In the genomic region with DNA sequence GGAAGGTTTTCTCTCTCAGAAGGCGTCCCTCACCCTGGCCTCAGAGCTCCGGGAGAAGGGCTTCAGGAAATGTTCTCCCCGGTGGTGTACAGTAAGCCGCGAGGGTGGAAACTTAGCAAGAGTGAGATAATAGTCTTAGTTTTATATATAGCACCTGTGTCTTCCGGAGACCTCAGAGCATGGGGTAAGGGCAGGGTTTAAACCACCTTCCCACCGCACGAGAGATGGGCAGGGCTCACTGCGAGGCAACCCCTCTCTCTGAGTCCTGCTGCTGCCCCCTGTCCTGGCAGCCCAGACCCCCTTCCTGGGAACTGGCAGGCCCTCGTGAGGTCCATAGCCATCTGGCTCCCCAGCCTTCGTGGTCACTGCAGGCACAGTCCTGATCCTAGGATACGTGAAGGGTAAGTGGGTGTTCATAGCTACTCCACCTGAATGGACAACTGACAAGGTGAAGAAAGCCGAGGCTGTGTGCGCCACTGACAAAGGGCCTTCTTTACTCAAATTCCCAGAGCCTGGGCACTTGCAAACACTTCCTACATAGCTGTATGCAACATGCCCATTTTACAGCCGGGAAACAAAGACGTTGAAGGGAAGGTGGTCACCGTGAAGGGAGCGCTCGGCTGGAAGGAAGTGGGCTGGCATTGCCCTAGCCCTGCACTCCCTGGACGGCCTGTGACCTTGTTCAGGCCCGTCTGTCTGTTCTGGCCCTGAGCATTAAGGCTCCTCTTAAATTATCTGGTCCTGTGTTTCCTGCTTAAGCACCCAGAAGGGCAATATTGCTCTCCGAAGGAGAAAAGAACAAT, we compare ENCODE assay signal across 8 cellular contexts. TPM values are rescaled to one million over a fixed set of nuclear protein-coding genes. Genes with fewer than 3 reads are reported as not detected.
DNase-seq lines count a peak whose midpoint lies in the region; ATAC-seq and FAIRE-seq lines count a peak whose summit lies in the region.

No MANE protein-coding gene starts in this region.

- no peak for FAIRE-seq in HTR-8/SVneo (lab: Jason Lieb, UNC)

- peaks cover 42 to 48% of the 10 kb centered on the region in 2 donors for H3K4me1 ChIP-seq in duodenal mucosa (ENCODE audit: control insufficient read depth in 1 of 2, insufficient read depth in 2 of 2, low read length in 2 of 2)

- H3K9ac ChIP-seq in duodenal mucosa (ENCODE audit: low read depth in 1 of 2, low read length in 2 of 2) = peak overlapping the region; percentile 6 to 7

- H3K27ac ChIP-seq in duodenal mucosa (ENCODE audit: low read depth, low read length) = no peak overlapping the region

- peak; percentile 93 for ATAC-seq in GM21381 (IDR thresholded peaks at IDR 0.05; ENCODE audit: unreplicated experiment)

- H3K27me3 ChIP-seq in duodenal mucosa (ENCODE audit: control insufficient read depth in 1 of 2, insufficient read depth in 2 of 2, low read length in 2 of 2) = no peaks in the 10 kb centered on the region

- H3K9me3 ChIP-seq in duodenal mucosa (ENCODE audit: control insufficient read depth in 1 of 2, low read length in 2 of 2) = peaks cover 0 to 7% of the 10 kb centered on the region in 2 donors

- peaks cover 6% of the 10 kb centered on the region in 2 donors for H3K36me3 ChIP-seq in duodenal mucosa (ENCODE audit: control insufficient read depth in 1 of 2, insufficient read depth in 2 of 2, low read length in 2 of 2)

- DNase-seq in GDM1 (lab: John Stamatoyannopoulos, UW) = peak; percentile 19
- DNase-seq in Jurkat, Clone E6-1 (ENCODE audit: low read depth, low spot score) = peak; percentile 75
- no peak for DNase-seq in NCI-H1930 (lab: John Stamatoyannopoulos, UW)
- no peak for DNase-seq in HTR-8/SVneo (ENCODE audit: insufficient read length, low spot score)
- no peak for DNase-seq in NCI-H187 treated with DMSO at 0.1 percent for 48 hours (lab: John Stamatoyannopoulos, UW)
- DNase-seq in middle frontal gyrus (ENCODE audit: extremely low spot score, low spot score) = no peak

- H3K4me3 ChIP-seq in Jurkat, Clone E6-1 (ENCODE audit: low read length) = peak overlapping the region; percentile 28
- H3K4me3 ChIP-seq in duodenal mucosa (ENCODE audit: low read depth in 1 of 2, low read length in 2 of 2) = peak overlapping the region in 1 of 2 donors; percentile 5

RNA-seq across cellular contexts. Expression of a gene that starts 26.9 kb away (rescaled TPM):
- polyA plus RNA-seq in Jurkat, Clone E6-1 (2012; ENCODE audit: insufficient read depth, insufficient read length) = 9.5 TPM

Comparison
In these comparisons a context has a peak if more than half of its experiments do, and no peak if none do; other contexts are left out.
1. DNase-seq: peak in GDM1 (single experiment) and Jurkat, Clone E6-1 (single experiment); none in NCI-H1930 (0 of 2), HTR-8/SVneo (single experiment), NCI-H187 treated with DMSO at 0.1 percent for 48 hours (single experiment) and middle frontal gyrus (single experiment).